26 cellular contexts compared by ENCODE assay signal in genomic region chr20:52078289-52078688, GRCh38.
"Had no signal": no experiment of that assay in that cellular context is flagged by ENCODE, and none has a peak within 500 bp of the region (broad histone marks: within the 10 kb centered on the region; RNA-seq: fewer than 3 reads in every experiment).

No MANE protein-coding gene starts in this region.

- H3K27ac ChIP-seq: colonic mucosa, esophagus squamous epithelium, gastrocnemius medialis, left lung, neutrophil, pancreas, thoracic aorta, tibial nerve, upper lobe of left lung, uterus had no signal

- FAIRE-seq: pancreas had no signal

- H3K9me3 ChIP-seq: colonic mucosa, esophagus squamous epithelium, gastrocnemius medialis, left lung, mucosa of descending colon, neutrophil, pancreas, thoracic aorta, tibial nerve, upper lobe of left lung, uterus had no signal

- H3K4me1 ChIP-seq: colonic mucosa, gastrocnemius medialis, left lung, pancreas, tibial nerve, upper lobe of left lung, uterus had no signal

- DNase-seq: colonic mucosa; effector CD8-positive, alpha-beta T cell; endodermal cell; esophagus squamous epithelium; foreskin fibroblast; gastrocnemius medialis; head of caudate nucleus; left cardiac atrium; left lung; mesenchymal stem cell; mucosa of descending colon; naive B cell; pancreas; stimulated activated CD4-positive, alpha-beta T cell treated with anti-CD3 and anti-CD28 coated beads, Interleukin-12 subunit alpha, Interleukin-12 subunit beta, amount 100 ng/mL, for 4 hours; stimulated activated CD4-positive, alpha-beta T cell treated with anti-CD3 and anti-CD28 coated beads, Interleukin-1b, Interleukin-23, amount 100 ng/mL, for 48 hours; stimulated activated CD4-positive, alpha-beta T cell treated with anti-CD3 and anti-CD28 coated beads, Interleukin-4, amount 100 ng/mL, for 4 hours; stimulated activated naive CD8-positive, alpha-beta T cell treated with anti-CD3 and anti-CD28 coated beads, Interleukin-15, Interleukin-2, amounts not matched to agents 100 U/mL and 50 U/mL, for 24 hours; upper lobe of left lung; uterus had no signal

- H3K4me3 ChIP-seq: colonic mucosa, esophagus squamous epithelium, gastrocnemius medialis, left lung, mucosa of descending colon, pancreas, smooth muscle cell, thoracic aorta, tibial nerve, upper lobe of left lung, uterus had no signal

- ATAC-seq: gastrocnemius medialis; left cardiac atrium; left lung; mucosa of descending colon; natural killer cell treated with Interleukin-12 subunit alpha and Interleukin-12 subunit beta and Interleukin-15 and Interleukin-18, amount 100 ng/mL, for 72 hours; pancreas; sciatic nerve; stimulated activated memory B cell treated with anti-CD40 and anti-IgM and Interleukin-4, amounts not matched to agents 10 μg/mL and 1 μg/mL and 100 μg/mL, for 72 hours; stimulated activated naive CD8-positive, alpha-beta T cell treated with anti-CD3 and anti-CD28 coated beads, Interleukin-15, Interleukin-2, amounts not matched to agents 100 U/mL and 50 U/mL, for 24 hours had no signal

- H3K4me2 ChIP-seq: smooth muscle cell had no signal

- H3K27me3 ChIP-seq: colonic mucosa, esophagus squamous epithelium, gastrocnemius medialis, left lung, neutrophil, pancreas, tibial nerve, upper lobe of left lung, uterus had no signal

- H3K36me3 ChIP-seq: colonic mucosa, esophagus squamous epithelium, gastrocnemius medialis, left lung, neutrophil, pancreas, thoracic aorta, upper lobe of left lung, uterus had no signal
